8 cellular contexts compared by ENCODE assay signal in genomic region chr15:68279779-68280745, GRCh38. TPM values are rescaled to one million over a fixed set of nuclear protein-coding genes. Genes with fewer than 3 reads are reported as not detected.
A peak's percentile ranks its signal among the peaks of the same experiment; 100 is the strongest.
DNase-seq lines count a peak whose midpoint lies in the region; ATAC-seq and TF ChIP-seq lines count a peak whose summit lies in the region.

No MANE protein-coding gene starts in this region.

- H3K36me3 Mint-ChIP-seq in activated B cell treated with CpG ODN at 0.5 μM for 24 hours (ENCODE audit: low read depth): peaks cover 20% of the 10 kb centered on the region
- peaks cover 6% of the 10 kb centered on the region for H3K36me3 Mint-ChIP-seq in glutamatergic neuron (ENCODE audit: unreplicated experiment)
- peaks cover 20 to 28% of the 10 kb centered on the region in 2 donors for H3K36me3 Mint-ChIP-seq in stimulated activated naive B cell treated with anti-CD40 and anti-IgM and Interleukin-4, amounts not matched to agents 10 μg/mL and 1 μg/mL and 100 μg/mL, for 72 hours

- H3K9me3 Mint-ChIP-seq in activated B cell treated with CpG ODN at 0.5 μM for 24 hours (no peaks in the 10 kb centered on the region), glutamatergic neuron (ENCODE audit: unreplicated experiment) (peaks cover 11% of the 10 kb centered on the region)
- peaks cover 2 to 4% of the 10 kb centered on the region in 2 donors for H3K9me3 Mint-ChIP-seq in stimulated activated naive B cell treated with anti-CD40 and anti-IgM and Interleukin-4, amounts not matched to agents 10 μg/mL and 1 μg/mL and 100 μg/mL, for 72 hours

- intact Hi-C loops in activated B cell treated with CpG ODN at 0.5 μM for 24 hours (cut with micrococcal nuclease): loop anchor here (2.0 to 10.0 kb wide), 4 partner anchors 27 to 1173 kb away; partner anchors contain the start of genes ANP32A, GLCE and RPLP1

- H3K27ac Mint-ChIP-seq in activated B cell treated with CpG ODN at 0.5 μM for 24 hours (peak overlapping the region; percentile 7), glutamatergic neuron (ENCODE audit: unreplicated experiment) (peak overlapping the region; percentile 85)
- H3K27ac Mint-ChIP-seq in stimulated activated naive B cell treated with anti-CD40 and anti-IgM and Interleukin-4, amounts not matched to agents 10 μg/mL and 1 μg/mL and 100 μg/mL, for 72 hours: peak overlapping the region; percentile 11

- H3K4me3 Mint-ChIP-seq in activated B cell treated with CpG ODN at 0.5 μM for 24 hours: peak overlapping the region; percentile 93
- peak overlapping the region; percentile 89 for H3K4me3 Mint-ChIP-seq in glutamatergic neuron (ENCODE audit: unreplicated experiment)
- peak overlapping the region; percentile 94 to 97 for H3K4me3 Mint-ChIP-seq in stimulated activated naive B cell treated with anti-CD40 and anti-IgM and Interleukin-4, amounts not matched to agents 10 μg/mL and 1 μg/mL and 100 μg/mL, for 72 hours

- peaks cover 63% of the 10 kb centered on the region for H3K4me1 Mint-ChIP-seq in activated B cell treated with CpG ODN at 0.5 μM for 24 hours
- H3K4me1 Mint-ChIP-seq in glutamatergic neuron (ENCODE audit: low read depth, unreplicated experiment): peaks cover 23% of the 10 kb centered on the region
- H3K4me1 Mint-ChIP-seq in stimulated activated naive B cell treated with anti-CD40 and anti-IgM and Interleukin-4, amounts not matched to agents 10 μg/mL and 1 μg/mL and 100 μg/mL, for 72 hours: peaks cover 36 to 58% of the 10 kb centered on the region in 2 donors

- TF ChIP-seq CTCF in activated B cell treated with CpG ODN at 0.5 μM for 24 hours (IDR thresholded peaks at IDR 0.05) (no peak), glutamatergic neuron (IDR thresholded peaks at IDR 0.05; ENCODE audit: partially characterized antibody, unreplicated experiment) (no peak)

- no peak for ATAC-seq in activated B cell treated with CpG ODN at 0.5 μM for 24 hours (ENCODE audit: low read depth)
- no peak for ATAC-seq in stimulated activated naive B cell treated with anti-CD40 and anti-IgM and Interleukin-4, amounts not matched to agents 10 μg/mL and 1 μg/mL and 100 μg/mL, for 72 hours (replicated peaks)

- CTCF ChIA-PET in activated B cell treated with CpG ODN at 0.5 μM for 24 hours (lab: Charles Lee): interaction anchor here (0.9 to 1.0 kb wide), 2 partner anchors 27 kb away, joined by 3 read pairs; no protein-coding TSS in a partner anchor

- DNase-seq in NOMO-1 treated with DMSO at 0.1 percent for 48 hours (lab: John Stamatoyannopoulos, UW; ENCODE audit: unreplicated experiment) (peak; percentile 10), NOMO-1 treated with dmso at 0.1 percent for 144 hours (lab: John Stamatoyannopoulos, UW; ENCODE audit: unreplicated experiment) (no peak), activated B cell treated with CpG ODN at 0.5 μM for 24 hours (no peak), glutamatergic neuron (no peak), 8988T (no peak), RPMI8226 (no peak), DMS153 (lab: John Stamatoyannopoulos, UW) (no peak)
- DNase-seq in stimulated activated naive B cell treated with anti-CD40 and anti-IgM and Interleukin-4, amounts not matched to agents 10 μg/mL and 1 μg/mL and 100 μg/mL, for 72 hours: no peak

- no peaks in the 10 kb centered on the region for H3K27me3 Mint-ChIP-seq in activated B cell treated with CpG ODN at 0.5 μM for 24 hours
- peaks cover 11% of the 10 kb centered on the region for H3K27me3 Mint-ChIP-seq in glutamatergic neuron (ENCODE audit: unreplicated experiment)
- H3K27me3 Mint-ChIP-seq in stimulated activated naive B cell treated with anti-CD40 and anti-IgM and Interleukin-4, amounts not matched to agents 10 μg/mL and 1 μg/mL and 100 μg/mL, for 72 hours: no peaks in the 10 kb centered on the region

- POLR2A ChIA-PET in activated B cell treated with CpG ODN at 0.5 μM for 24 hours (lab: Charles Lee): no interaction called here

RNA-seq across cellular contexts. Expression of gene FEM1B, which starts 2.5 kb away (rescaled TPM):
- total RNA-seq in activated B cell treated with CpG ODN at 0.5 μM for 24 hours (42.2 and 47.7 TPM in 2 replicates), glutamatergic neuron (ENCODE audit: unreplicated experiment) (69.6 TPM)

RNA-seq across cellular contexts. Expression of gene CLN6, which starts 50.5 kb away (rescaled TPM):
- total RNA-seq in activated B cell treated with CpG ODN at 0.5 μM for 24 hours (35.0 and 37.5 TPM in 2 replicates), glutamatergic neuron (ENCODE audit: unreplicated experiment) (26.1 TPM)

Comparison
In these comparisons a context has a peak if more than half of its experiments do, and no peak if none do; other contexts are left out.
1. H3K27ac Mint-ChIP-seq: peak in every context shown above with its lines; median percentile 85 in glutamatergic neuron; 11 in stimulated activated naive B cell treated with anti-CD40 and anti-IgM and Interleukin-4, amounts not matched to agents 10 μg/mL and 1 μg/mL and 100 μg/mL, for 72 hours; 7 in activated B cell treated with CpG ODN at 0.5 μM for 24 hours.